In the genomic region with DNA sequence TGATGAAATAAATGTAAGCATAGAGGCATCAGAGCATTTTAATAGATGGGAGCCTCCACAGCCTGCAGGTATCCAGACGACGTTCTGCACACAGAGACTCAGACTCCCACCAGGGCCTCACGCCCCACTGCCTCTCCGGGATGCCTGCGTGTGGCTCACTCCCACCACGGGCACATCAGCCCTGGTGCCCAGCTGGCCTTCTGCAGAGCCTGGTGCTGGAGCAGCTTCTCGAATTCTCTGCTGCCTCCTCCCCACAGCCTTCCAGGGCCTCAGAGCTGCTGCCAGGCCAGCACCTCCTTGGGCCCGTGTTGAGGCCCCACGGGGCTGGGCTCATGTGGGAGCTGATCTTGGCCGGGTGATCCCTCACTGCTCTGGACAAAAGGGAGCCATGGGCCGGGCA, we compare ENCODE assay signal across 24 cellular contexts.
"Had no signal": no experiment of that assay in that cellular context is flagged by ENCODE, and none has a peak within 500 bp of the region (broad histone marks: within the 10 kb centered on the region; RNA-seq: fewer than 3 reads in every experiment).

No MANE protein-coding gene starts in this region.

- DNase-seq: activated CD4-positive, alpha-beta T cell treated with anti-CD3 and anti-CD28 coated beads for 4 hours; activated CD4-positive, alpha-beta T cell treated with anti-CD3 and anti-CD28 coated beads, Interleukin-2, amount 50 U/mL, for 4 hours; activated effector memory CD4-positive, alpha-beta T cell treated with Interleukin-2 at 50 U/mL for 16 hours; activated naive CD4-positive, alpha-beta T cell treated with Interleukin-2 at 50 U/mL for 16 hours; activated naive CD8-positive, alpha-beta T cell treated with anti-CD3 and anti-CD28 coated beads for 36 hours; activated T-cell treated with anti-CD3 and anti-CD28 coated beads for 4 hours; activated T-cell treated with anti-CD3 and anti-CD28 coated beads, Interleukin-2, amount 50 U/mL, for 72 hours; adrenal gland; brain microvascular endothelial cell; effector CD4-positive, alpha-beta T cell; esophagus squamous epithelium; naive thymus-derived CD8-positive, alpha-beta T cell; stimulated activated CD4-positive, alpha-beta T cell treated with anti-CD3 and anti-CD28 coated beads, Interleukin-15, amount 100 ng/mL, for 24 hours; stimulated activated CD4-positive, alpha-beta T cell treated with anti-CD3 and anti-CD28 coated beads, Interleukin-2, amount 100 ng/mL, for 24 hours; stimulated activated naive CD4-positive, alpha-beta T cell; SW 1271; T-helper 9 cell; testis; transverse colon had no signal

- H3K4me1 ChIP-seq: adrenal gland, esophagus squamous epithelium, transverse colon had no signal

- H3K27me3 ChIP-seq: adrenal gland, ascending aorta, brain microvascular endothelial cell, esophagus squamous epithelium, gastroesophageal sphincter, neutrophil, testis, transverse colon had no signal

- H3K4me3 ChIP-seq: adrenal gland, esophagus squamous epithelium, gastroesophageal sphincter, testis, transverse colon had no signal

- H3K9me3 ChIP-seq: adrenal gland, ascending aorta, esophagus squamous epithelium, neutrophil, testis had no signal

- H3K27ac ChIP-seq: adrenal gland, ascending aorta, brain microvascular endothelial cell, epithelial cell of prostate, esophagus squamous epithelium, gastroesophageal sphincter, neutrophil, testis, transverse colon, VCaP had no signal

- ATAC-seq: activated T-cell treated with anti-CD3 and anti-CD28 coated beads, Interleukin-2, amount 50 U/mL, for 72 hours; gastroesophageal sphincter; naive thymus-derived CD8-positive, alpha-beta T cell had no signal
